In the genomic region with DNA sequence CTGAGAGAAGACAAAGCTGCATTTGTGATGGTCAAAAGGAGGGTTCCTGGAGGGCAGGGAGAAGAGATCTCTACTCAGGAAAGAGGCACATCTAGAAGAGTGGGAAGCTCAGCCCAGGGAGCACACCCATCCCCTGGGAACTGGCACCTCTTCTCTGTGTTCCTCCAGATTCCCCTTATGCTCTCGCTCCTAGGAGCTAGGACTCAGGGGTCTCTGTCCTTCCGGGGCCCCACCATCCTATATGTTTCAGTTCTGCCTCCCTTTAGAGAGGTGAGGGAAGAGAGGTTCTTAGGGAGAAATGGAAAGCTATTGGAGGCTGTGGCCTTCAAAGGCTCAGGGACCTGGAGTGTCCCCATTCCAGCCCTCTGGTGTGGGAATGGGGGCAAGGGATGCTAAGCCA, we compare ENCODE assay signal across 31 cellular contexts. TPM values are rescaled to one million over a fixed set of nuclear protein-coding genes. Genes with fewer than 3 reads are reported as not detected.
"Had no signal": no experiment of that assay in that cellular context is flagged by ENCODE, and none has a peak within 500 bp of the region (broad histone marks: within the 10 kb centered on the region; RNA-seq: fewer than 3 reads in every experiment).

No MANE protein-coding gene starts in this region.

- H3K9me3 ChIP-seq: neutrophil, ovary, psoas muscle, spleen, thoracic aorta, thyroid gland, tibial nerve, upper lobe of left lung, vagina had no signal

- H3K9ac ChIP-seq: parathyroid adenoma had no signal

- FAIRE-seq: urothelium cell line had no signal

- H3K4me3 ChIP-seq: thyroid gland, upper lobe of left lung had no signal

- H2AFZ ChIP-seq: parathyroid adenoma had no signal

- H3K4me3 Mint-ChIP-seq: nephron progenitor cell; neural crest cell; stimulated activated memory B cell treated with anti-CD40 and anti-IgM and Interleukin-4, amounts not matched to agents 10 μg/mL and 1 μg/mL and 100 μg/mL, for 72 hours; stimulated activated naive CD8-positive, alpha-beta T cell treated with anti-CD3 and anti-CD28 coated beads, Interleukin-15, amount 100 ng/mL, for 72 hours had no signal

- H3K27ac ChIP-seq: neutrophil, ovary, parathyroid adenoma, psoas muscle, skin epidermis, spleen, thoracic aorta, thyroid gland, tibial nerve, upper lobe of left lung, vagina had no signal

- DNase-seq: naive B cell; naive thymus-derived CD8-positive, alpha-beta T cell; nephron progenitor cell; nucleus accumbens; ovary; psoas muscle; right cardiac atrium; spleen; stimulated activated CD4-positive, alpha-beta T cell treated with anti-CD3 and anti-CD28 coated beads, Interleukin-12 subunit alpha, Interleukin-12 subunit beta, amount 100 ng/mL, for 4 hours; stimulated activated CD4-positive, alpha-beta T cell treated with anti-CD3 and anti-CD28 coated beads, Interleukin-1b, Interleukin-23, amount 100 ng/mL, for 48 hours; stimulated activated CD4-positive, alpha-beta T cell treated with anti-CD3 and anti-CD28 coated beads, Interleukin-4, amount 100 ng/mL, for 1 hour; stimulated activated CD4-positive, alpha-beta T cell treated with anti-CD3 and anti-CD28 coated beads, Interleukin-4, amount 100 ng/mL, for 4 hours; stimulated activated CD8-positive, alpha-beta memory T cell treated with anti-CD3 and anti-CD28 coated beads, Interleukin-4, amount 100 ng/mL, for 48 hours; stimulated activated naive CD4-positive, alpha-beta T cell; stimulated activated naive CD8-positive, alpha-beta T cell treated with anti-CD3 and anti-CD28 coated beads, Interleukin-15, amount 100 ng/mL, for 72 hours; stimulated activated naive CD8-positive, alpha-beta T cell treated with anti-CD3 and anti-CD28 coated beads, Interleukin-15, Interleukin-2, amounts not matched to agents 100 U/mL and 50 U/mL, for 24 hours; substantia nigra; thyroid gland; trophoblast cell; upper lobe of left lung had no signal

- H3K36me3 Mint-ChIP-seq: naive thymus-derived CD8-positive, alpha-beta T cell; stimulated activated memory B cell treated with anti-CD40 and anti-IgM and Interleukin-4, amounts not matched to agents 10 μg/mL and 1 μg/mL and 100 μg/mL, for 72 hours had no signal

- H3K9me3 Mint-ChIP-seq: naive B cell; naive thymus-derived CD8-positive, alpha-beta T cell; nephron progenitor cell; neural crest cell; stimulated activated memory B cell treated with anti-CD40 and anti-IgM and Interleukin-4, amounts not matched to agents 10 μg/mL and 1 μg/mL and 100 μg/mL, for 72 hours; stimulated activated naive CD8-positive, alpha-beta T cell treated with anti-CD3 and anti-CD28 coated beads, Interleukin-15, amount 100 ng/mL, for 72 hours had no signal

- H3K36me3 ChIP-seq: neutrophil, ovary, spleen, thoracic aorta, thyroid gland, tibial nerve, upper lobe of left lung, vagina had no signal

- H3K27me3 ChIP-seq: ovary, thyroid gland, vagina had no signal

- ATAC-seq: naive thymus-derived CD8-positive, alpha-beta T cell; psoas muscle; right cardiac atrium; sciatic nerve; stimulated activated memory B cell treated with anti-CD40 and anti-IgM and Interleukin-4, amounts not matched to agents 10 μg/mL and 1 μg/mL and 100 μg/mL, for 72 hours; stimulated activated naive CD8-positive, alpha-beta T cell treated with anti-CD3 and anti-CD28 coated beads, Interleukin-15, amount 100 ng/mL, for 72 hours; stimulated activated naive CD8-positive, alpha-beta T cell treated with anti-CD3 and anti-CD28 coated beads, Interleukin-15, Interleukin-2, amounts not matched to agents 100 U/mL and 50 U/mL, for 24 hours had no signal

- H3K27ac Mint-ChIP-seq: naive thymus-derived CD8-positive, alpha-beta T cell; nephron progenitor cell; progenitor cell of endocrine pancreas; stimulated activated memory B cell treated with anti-CD40 and anti-IgM and Interleukin-4, amounts not matched to agents 10 μg/mL and 1 μg/mL and 100 μg/mL, for 72 hours; stimulated activated naive CD8-positive, alpha-beta T cell treated with anti-CD3 and anti-CD28 coated beads, Interleukin-15, amount 100 ng/mL, for 72 hours had no signal

- H3K4me1 ChIP-seq: parathyroid adenoma had no signal

- H3K79me2 ChIP-seq: parathyroid adenoma had no signal

RNA-seq across cellular contexts. Expression of gene PPM1J, which starts 4.6 kb away (rescaled TPM):
- polyA plus RNA-seq: naive thymus-derived CD8-positive, alpha-beta T cell had no signal
